In the genomic region with DNA sequence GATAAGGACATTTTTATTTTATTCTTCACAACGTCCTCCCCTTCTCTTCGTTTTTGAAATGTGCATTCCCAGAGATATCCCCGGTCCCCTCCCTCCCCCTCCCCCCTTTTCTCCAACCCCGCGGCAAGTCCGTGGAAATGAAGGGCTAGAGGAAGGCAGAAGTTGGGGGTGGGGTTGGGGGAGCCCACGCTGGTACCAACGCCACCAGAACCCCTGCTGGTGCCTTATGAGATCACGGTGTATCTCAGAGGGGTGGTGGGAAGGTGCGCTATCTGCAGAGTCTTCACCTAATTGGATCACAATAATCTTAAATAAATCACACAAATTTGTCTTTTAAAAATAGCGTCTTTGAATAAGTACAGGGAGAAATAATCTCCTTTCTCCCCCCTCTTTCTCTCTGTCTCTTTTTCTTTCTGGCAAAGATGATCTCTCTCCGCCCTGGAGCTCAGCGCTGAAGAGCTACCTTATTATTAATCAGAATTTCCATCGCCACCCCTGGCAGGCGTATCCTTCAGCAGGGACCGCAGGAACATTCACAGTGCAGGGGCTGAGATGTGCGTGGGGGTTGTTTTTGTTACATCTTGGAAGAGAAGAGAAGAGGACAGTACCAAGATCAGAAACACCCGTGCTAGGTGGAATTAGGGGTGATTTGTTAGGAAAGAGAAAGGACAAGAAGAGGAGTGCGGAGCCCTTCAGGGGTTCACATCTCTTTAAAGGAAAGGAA, we compare ENCODE assay signal across 13 cellular contexts. TPM values are rescaled to one million over a fixed set of nuclear protein-coding genes. Genes with fewer than 3 reads are reported as not detected.
DNase-seq lines count a peak whose midpoint lies in the region; ATAC-seq and TF ChIP-seq lines count a peak whose summit lies in the region.
"Had no signal": no experiment of that assay in that cellular context is flagged by ENCODE, and none has a peak within 500 bp of the region (broad histone marks: within the 10 kb centered on the region; RNA-seq: fewer than 3 reads in every experiment).

No MANE protein-coding gene starts in this region.

- H3K27me3 ChIP-seq in ACC112 (ENCODE audit: insufficient read depth, low read length) (peaks cover 79% of the 10 kb centered on the region), osteoblast (ENCODE audit: insufficient read depth, low read length) (peaks cover 18% of the 10 kb centered on the region)

- H3K27ac Mint-ChIP-seq in chondrocyte (ENCODE audit: unreplicated experiment), result no peak overlapping the region
- H3K27ac Mint-ChIP-seq in stimulated activated naive B cell treated with anti-CD40 and anti-IgM and Interleukin-4, amounts not matched to agents 10 μg/mL and 1 μg/mL and 100 μg/mL, for 72 hours, result no peak overlapping the region

- H3K27ac ChIP-seq in ACC112 (ENCODE audit: low read depth, low read length) (no peak overlapping the region), HEK293 (ENCODE audit: extremely low read depth, low read depth, low read length) (no peak overlapping the region), osteoblast (ENCODE audit: low read depth, low read length) (no peak overlapping the region)

- H3K4me2 ChIP-seq in osteoblast (ENCODE audit: insufficient read depth, low read length), result peak overlapping the region; percentile 56

- H3K4me1 Mint-ChIP-seq in chondrocyte (ENCODE audit: low read depth), result peaks cover 11% of the 10 kb centered on the region
- no peaks in the 10 kb centered on the region for H3K4me1 Mint-ChIP-seq in stimulated activated naive B cell treated with anti-CD40 and anti-IgM and Interleukin-4, amounts not matched to agents 10 μg/mL and 1 μg/mL and 100 μg/mL, for 72 hours

- peaks cover 62% of the 10 kb centered on the region for H3K27me3 Mint-ChIP-seq in chondrocyte (ENCODE audit: low read depth)
- peaks cover 33 to 37% of the 10 kb centered on the region in 2 donors for H3K27me3 Mint-ChIP-seq in stimulated activated naive B cell treated with anti-CD40 and anti-IgM and Interleukin-4, amounts not matched to agents 10 μg/mL and 1 μg/mL and 100 μg/mL, for 72 hours

- H2AFZ ChIP-seq in ACC112 (ENCODE audit: low read length, unreplicated experiment) (peak overlapping the region; percentile 61), osteoblast (ENCODE audit: low read length) (no peak overlapping the region)

- H3K9me3 ChIP-seq in HEK293 (ENCODE audit: control insufficient read depth, insufficient read depth, low read depth, low read length) (no peaks in the 10 kb centered on the region), osteoblast (ENCODE audit: low read depth, low read length) (no peaks in the 10 kb centered on the region)

- POLR2A ChIA-PET in HEK293 (lab: Yijun Ruan, JAX), result no interaction called here

- in situ Hi-C loops in ACHN (cut with HindIII; ENCODE audit: low pct_ligation_motif_present, low pct_unique_long_range_greater_than_20kb, low sequenced_read_pairs), result no loop called here

- DNase-seq in chondrocyte (ENCODE audit: low spot score), result no peak
- DNase-seq in osteoblast (ENCODE audit: insufficient read length, low spot score, missing footprints), result no peak
- DNase-seq in stimulated activated naive B cell treated with anti-CD40 and anti-IgM and Interleukin-4, amounts not matched to agents 10 μg/mL and 1 μg/mL and 100 μg/mL, for 72 hours, result no peak
- no peak for DNase-seq in COLO668 (lab: John Stamatoyannopoulos, UW; ENCODE audit: unreplicated experiment)
- no peak for DNase-seq in ACHN
- no peak for DNase-seq in NK-92 treated with Interleukin-12 subunit alpha and Interleukin-12 subunit beta, amount 100 ng/mL, for 24 hours (lab: John Stamatoyannopoulos, UW)
- DNase-seq: T-helper 1 cell had no signal

- H3K36me3 Mint-ChIP-seq in chondrocyte (ENCODE audit: low read depth), result peaks cover 3% of the 10 kb centered on the region
- no peaks in the 10 kb centered on the region for H3K36me3 Mint-ChIP-seq in stimulated activated naive B cell treated with anti-CD40 and anti-IgM and Interleukin-4, amounts not matched to agents 10 μg/mL and 1 μg/mL and 100 μg/mL, for 72 hours

- H3K4me1 ChIP-seq in ACC112 (ENCODE audit: control insufficient read depth, insufficient read depth, low read length, unreplicated experiment) (no peaks in the 10 kb centered on the region), HEK293 (ENCODE audit: control insufficient read depth, insufficient read depth, low read length) (no peaks in the 10 kb centered on the region), osteoblast (ENCODE audit: insufficient read depth, low read length) (no peaks in the 10 kb centered on the region)

- no peaks in the 10 kb centered on the region for H3K79me2 ChIP-seq in ACC112 (ENCODE audit: control insufficient read depth, insufficient read depth, low read length, unreplicated experiment)
- no peaks in the 10 kb centered on the region for H3K79me2 ChIP-seq in osteoblast (ENCODE audit: insufficient read depth, low read length)

- no peaks in the 10 kb centered on the region for H4K20me1 ChIP-seq in osteoblast (ENCODE audit: insufficient read depth, low read length)

- H3K4me3 Mint-ChIP-seq in chondrocyte (ENCODE audit: unreplicated experiment), result peak overlapping the region; percentile 54
- no peak overlapping the region for H3K4me3 Mint-ChIP-seq in stimulated activated naive B cell treated with anti-CD40 and anti-IgM and Interleukin-4, amounts not matched to agents 10 μg/mL and 1 μg/mL and 100 μg/mL, for 72 hours

- ATAC-seq in stimulated activated naive B cell treated with anti-CD40 and anti-IgM and Interleukin-4, amounts not matched to agents 10 μg/mL and 1 μg/mL and 100 μg/mL, for 72 hours (replicated peaks), result no peak

- H3K4me3 ChIP-seq in ACC112 (ENCODE audit: low read depth, low read length), result peak overlapping the region; percentile 73
- H3K4me3 ChIP-seq in HEK293 (ENCODE audit: low read depth, low read length), result peak overlapping the region; percentile 57
- H3K4me3 ChIP-seq in osteoblast (ENCODE audit: insufficient read depth, low read length), result no peak overlapping the region
- H3K4me3 ChIP-seq: GM12878 had no signal

- TF ChIP-seq CTCF in HEK293 (tag by site-specific recombination; IDR thresholded peaks at IDR 0.05), result no peak
- TF ChIP-seq CTCF in chondrocyte (IDR thresholded peaks at IDR 0.05), result no peak
- no peak for TF ChIP-seq CTCF in osteoblast (IDR thresholded peaks at IDR 0.05; ENCODE audit: extremely low read depth, low read depth, low read length)

- CTCF ChIA-PET in HEK293 (lab: Yijun Ruan, JAX), result no interaction called here

- H3K36me3 ChIP-seq in ACC112 (ENCODE audit: insufficient read depth, low read length) (no peaks in the 10 kb centered on the region), HEK293 (ENCODE audit: control insufficient read depth in 2 of 2, insufficient read depth in 1 of 2, low read length in 2 of 2) (no peaks in the 10 kb centered on the region), osteoblast (ENCODE audit: insufficient read depth, low read length) (no peaks in the 10 kb centered on the region)

- no peaks in the 10 kb centered on the region for H3K9me3 Mint-ChIP-seq in chondrocyte (ENCODE audit: low read depth)
- H3K9me3 Mint-ChIP-seq in stimulated activated naive B cell treated with anti-CD40 and anti-IgM and Interleukin-4, amounts not matched to agents 10 μg/mL and 1 μg/mL and 100 μg/mL, for 72 hours, result no peaks in the 10 kb centered on the region

TF ChIP-seq in HEK293, 187 proteins besides CTCF, POLR2A, EP300 and RAD21:
- TF ChIP-seq EGR2 (tag by site-specific recombination; IDR thresholded peaks at IDR 0.05; ENCODE audit: low read depth) (peak; percentile 20; the same call in 1 of the 2 replicates), ZNF785 (tag by site-specific recombination; IDR thresholded peaks at IDR 0.05) (no peak), ZNF76 (tag by site-specific recombination; IDR thresholded peaks at IDR 0.05; ENCODE audit: borderline replicate concordance, low read depth) (0 out of 2 replicates have a peak, but pooled peaks have one; percentile 5)

RNA-seq across cellular contexts. Expression of a gene that starts 0.9 kb away (rescaled TPM):
- total RNA-seq in chondrocyte (not detected in 3 replicates), osteoblast (not detected in 2 replicates)
- total RNA-seq: endothelial cell of umbilical vein, GM12878, kidney, omental fat pad had no signal
